14 cellular contexts compared by ENCODE assay signal in the genomic region with DNA sequence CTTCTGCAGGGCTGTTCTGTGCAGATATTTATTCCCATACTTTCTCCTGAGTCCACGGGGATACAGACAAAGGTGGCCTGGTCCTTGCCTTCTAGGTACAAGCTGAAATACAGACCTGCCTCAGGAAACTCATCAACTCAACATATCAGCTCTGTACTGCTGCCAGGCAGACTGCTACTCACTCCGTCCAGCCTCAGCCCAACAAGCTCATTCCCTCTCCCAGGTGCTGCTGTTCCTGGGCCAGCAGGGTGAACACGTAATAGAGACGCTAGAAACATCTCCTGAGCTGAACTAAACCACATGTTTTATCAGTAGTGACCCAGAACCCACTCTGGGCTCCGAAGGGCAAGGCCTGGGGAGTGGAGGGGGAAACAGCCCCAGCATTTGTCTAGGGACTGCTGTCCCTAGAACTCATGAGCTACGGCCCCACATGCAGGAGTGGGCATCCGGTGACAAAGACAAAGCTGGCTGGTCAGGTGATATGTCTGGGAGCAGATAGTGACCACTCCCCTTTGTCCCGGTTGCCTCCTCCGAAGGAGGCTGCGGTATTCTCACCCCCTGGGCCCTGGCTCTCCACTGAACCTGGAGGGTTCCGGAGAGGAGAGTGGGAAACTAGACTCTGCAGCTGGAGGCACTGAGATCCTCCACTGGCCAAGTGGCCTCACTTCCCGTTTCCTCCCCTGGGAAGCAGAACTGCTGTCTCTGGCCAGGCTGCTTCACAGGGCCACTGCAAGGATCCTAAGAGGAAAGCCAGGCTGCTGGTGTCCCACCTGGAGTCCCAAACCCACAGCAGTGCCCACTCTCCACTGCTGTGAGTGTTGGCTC.
DNase-seq lines count a peak whose midpoint lies in the region; ATAC-seq, FAIRE-seq and TF ChIP-seq lines count a peak whose summit lies in the region.
"Had no signal": no experiment of that assay in that cellular context is flagged by ENCODE, and none has a peak within 500 bp of the region (broad histone marks: within the 10 kb centered on the region; RNA-seq: fewer than 3 reads in every experiment).

No MANE protein-coding gene starts in this region.

- H3K36me3 Mint-ChIP-seq in T-helper 2 cell treated with Interferon-gamma antibody and Interleukin-4, amounts not matched to agents 5 μg/mL and 100 μg/mL, for 36 hours (ENCODE audit: low read depth): peaks cover 3% of the 10 kb centered on the region
- no peaks in the 10 kb centered on the region; a peak in 2 of 7 replicates for H3K36me3 Mint-ChIP-seq in H9 (ENCODE audit: insufficient read depth in 1 of 3, low read depth in 3 of 3)

- no peak for TF ChIP-seq POLR2A in GM12878 (IDR thresholded peaks at IDR 0.05; ENCODE audit: low read depth, low read length)
- TF ChIP-seq POLR2A in testis (IDR thresholded peaks at IDR 0.05): no peak

- H3K4me1 ChIP-seq in GM12878 (ENCODE audit: control insufficient read depth, insufficient read depth, low read length) (peaks cover 25% of the 10 kb centered on the region), testis (peaks cover 76% of the 10 kb centered on the region), H9 (ENCODE audit: insufficient read depth, low read length) (peaks cover 3% of the 10 kb centered on the region; the same call in 1 of the 2 replicates)
- H3K4me1 ChIP-seq: SJSA1 had no signal

- peak overlapping the region; percentile 6 for H3K27ac Mint-ChIP-seq in T-helper 2 cell treated with Interferon-gamma antibody and Interleukin-4, amounts not matched to agents 5 μg/mL and 100 μg/mL, for 36 hours
- peak overlapping the region in 1 of 3 experiments; percentile 6; a peak in 2 of 7 replicates for H3K27ac Mint-ChIP-seq in H9
- H3K27ac Mint-ChIP-seq: stimulated activated naive CD8-positive, alpha-beta T cell treated with anti-CD3 and anti-CD28 coated beads, Interleukin-15, amount 100 ng/mL, for 72 hours had no signal

- no peak overlapping the region for H3K18ac ChIP-seq in H9 (ENCODE audit: insufficient read length, low read depth, low read length)

- CTCF ChIA-PET in GM12878 (lab: Yijun Ruan, JAX): interaction anchor here (0.9 to 5.9 kb wide), 4 partner anchors 54 to 118 kb away, joined by 3 to 44 read pairs (median 6); no protein-coding TSS in a partner anchor

- POLR2A ChIA-PET in GM12878 (lab: Charles Lee): interaction anchor here (1.4 kb wide), 1 partner anchor 13 kb away, joined by 3 read pairs; no protein-coding TSS in a partner anchor

- DNase-seq in T-helper 2 cell treated with Interferon-gamma antibody and Interleukin-4, amounts not matched to agents 5 μg/mL and 100 μg/mL, for 36 hours (ENCODE audit: low spot score): no peak
- no peak for DNase-seq in T-helper 2 cell
- no peak for DNase-seq in GM12878 (ENCODE audit: low read depth, low spot score)
- peak; percentile 65 for DNase-seq in left kidney (ENCODE audit: low read depth, low spot score)
- no peak for DNase-seq in testis
- no peak for DNase-seq in H9
- no peak for DNase-seq in NCI-H2081 treated with DMSO at 0.1 percent for 48 hours (lab: John Stamatoyannopoulos, UW)
- DNase-seq: 8988T; mesenchymal stem cell; NCI-H2081; stimulated activated naive CD8-positive, alpha-beta T cell treated with anti-CD3 and anti-CD28 coated beads, Interleukin-15, amount 100 ng/mL, for 72 hours had no signal

- no peaks in the 10 kb centered on the region for H3K9me3 Mint-ChIP-seq in T-helper 2 cell treated with Interferon-gamma antibody and Interleukin-4, amounts not matched to agents 5 μg/mL and 100 μg/mL, for 36 hours
- H3K9me3 Mint-ChIP-seq in H9: no peaks in the 10 kb centered on the region
- H3K9me3 Mint-ChIP-seq: stimulated activated naive CD8-positive, alpha-beta T cell treated with anti-CD3 and anti-CD28 coated beads, Interleukin-15, amount 100 ng/mL, for 72 hours had no signal

- H2BK15ac ChIP-seq in H9 (ENCODE audit: low read depth, low read length): no peak overlapping the region

- H2BK12ac ChIP-seq in H9 (ENCODE audit: insufficient read length, low read depth, low read length): no peak overlapping the region

- H4K8ac ChIP-seq in H9 (replicated peaks; ENCODE audit: insufficient read length, low read depth, low read length): no peak overlapping the region

- no peak overlapping the region for H2BK120ac ChIP-seq in H9 (ENCODE audit: low read depth, low read length, poor library complexity, severe bottlenecking)

- H3K4ac ChIP-seq in H9 (ENCODE audit: low read depth, low read length): no peak overlapping the region

- peaks cover 19% of the 10 kb centered on the region for H3K4me1 Mint-ChIP-seq in T-helper 2 cell treated with Interferon-gamma antibody and Interleukin-4, amounts not matched to agents 5 μg/mL and 100 μg/mL, for 36 hours (ENCODE audit: low read depth)
- peaks cover 28 to 35% of the 10 kb centered on the region in 2 experiments for H3K4me1 Mint-ChIP-seq in H9

- ATAC-seq in GM12878 (no peak), HG03108 (IDR thresholded peaks at IDR 0.05; ENCODE audit: unreplicated experiment) (no peak)

- SMC1A ChIA-PET in GM12878 (lab: Charles Lee; ENCODE audit: uncharacterized antibody, unreplicated experiment): interaction anchor here (0.6 to 4.0 kb wide), 10 partner anchors 11 to 118 kb away, joined by 3 to 16 read pairs (median 3); no protein-coding TSS in a partner anchor

- no peak overlapping the region for H4K91ac ChIP-seq in H9 (ENCODE audit: insufficient read length, low read depth, low read length)

- H2AK5ac ChIP-seq in H9 (ENCODE audit: insufficient read length, low read length): no peak overlapping the region

- H4K5ac ChIP-seq in H9 (ENCODE audit: insufficient read length, low read depth, low read length): no peak overlapping the region

- H3K36me3 ChIP-seq in GM12878 (ENCODE audit: control insufficient read depth in 2 of 2, insufficient read depth in 2 of 2, low read length in 1 of 2) (peaks cover 0 to 10% of the 10 kb centered on the region in 2 experiments; a peak in 2 of 4 replicates), testis (ENCODE audit: low read depth, missing control alignments) (no peaks in the 10 kb centered on the region)
- H3K36me3 ChIP-seq: SJSA1 had no signal

- H3K9ac ChIP-seq in GM12878 (ENCODE audit: control insufficient read depth, insufficient read depth, low read length) (no peak overlapping the region), H9 (ENCODE audit: extremely low read depth, insufficient read length, low read length) (no peak overlapping the region)

- 94% methylated on average over 12 of the region's 12 CpGs for WGBS in GM12878 (ENCODE audit: insufficient coverage, insufficient replicate concordance, low lambda C conversion rate, missing lambda C conversion rate)
- 34 to 63% methylated on average over 12 of the region's 12 CpGs for WGBS in testis, 2 donors
- no CpG with 5 or more reads among the region's 12 CpGs for WGBS in H9 (ENCODE audit: extremely low coverage, insufficient read length, low lambda C conversion rate)

- H3K9me3 ChIP-seq in GM12878 (replicated peaks; ENCODE audit: control insufficient read depth, insufficient read depth, low read length) (no peaks in the 10 kb centered on the region), testis (no peaks in the 10 kb centered on the region), H9 (ENCODE audit: control insufficient read depth, low read depth, low read length) (no peaks in the 10 kb centered on the region)
- H3K9me3 ChIP-seq: SJSA1 had no signal

- in situ Hi-C loops in GM12878 (cut with MboI): no loop called here

- H3K4me2 ChIP-seq in GM12878 (ENCODE audit: control insufficient read depth, insufficient read depth) (no peak overlapping the region), H9 (ENCODE audit: insufficient read depth, insufficient read length, low read length) (no peak overlapping the region)

- intact Hi-C loops in GM12878 (cut with micrococcal nuclease; ENCODE audit: unreplicated experiment) (loop anchor here (5.0 kb wide), 2 partner anchors 89 to 114 kb away; a partner anchor contains a TSS), testis (cut with DNase I; ENCODE audit: low total_unique reads) (loop anchor here (5.0 to 10.0 kb wide), 2 partner anchors 73 to 109 kb away; no protein-coding TSS in a partner anchor)

- no peaks in the 10 kb centered on the region for H3K23me2 ChIP-seq in H9 (ENCODE audit: insufficient read length, low read depth, low read length, poor library complexity, severe bottlenecking)

- H3K56ac ChIP-seq in H9 (ENCODE audit: insufficient read length, low read depth, low read length): no peak overlapping the region

- no peaks in the 10 kb centered on the region; the same call in 1 of the 2 replicates for H3K79me2 ChIP-seq in GM12878 (ENCODE audit: control insufficient read depth, insufficient read depth, low read length)
- no peaks in the 10 kb centered on the region for H3K79me2 ChIP-seq in H9 (ENCODE audit: insufficient read depth, low read length)

- no peak overlapping the region for H3K4me3 Mint-ChIP-seq in T-helper 2 cell treated with Interferon-gamma antibody and Interleukin-4, amounts not matched to agents 5 μg/mL and 100 μg/mL, for 36 hours
- H3K4me3 Mint-ChIP-seq in H9: no peak overlapping the region

- TF ChIP-seq EP300 in GM12878 (IDR thresholded peaks at IDR 0.05; ENCODE audit: borderline replicate concordance in 1 of 2, control insufficient read depth in 1 of 2, low read depth in 2 of 2, low read length in 2 of 2): no peak

- no peaks in the 10 kb centered on the region for H3K79me1 ChIP-seq in H9 (ENCODE audit: insufficient read depth, low read depth, low read length, poor library complexity, severe bottlenecking)

- FAIRE-seq in GM12878 (lab: Jason Lieb, UNC): no peak

- RAD21 ChIA-PET in GM12878 (lab: Charles Lee; ENCODE audit: unreplicated experiment): interaction anchor here (0.7 to 4.4 kb wide), 6 partner anchors 20 to 113 kb away, joined by 3 to 23 read pairs (median 8); no protein-coding TSS in a partner anchor

- no peak overlapping the region for H3T11ph ChIP-seq in H9 (ENCODE audit: low read length)

- H3K27ac ChIP-seq in GM12878 (ENCODE audit: control insufficient read depth, insufficient read depth) (no peak overlapping the region), testis (peak overlapping the region; percentile 38 to 82), H9 (ENCODE audit: insufficient read length, low read depth, low read length) (no peak overlapping the region)
- H3K27ac ChIP-seq: HL-60, SJSA1 had no signal

- H3K4me3 ChIP-seq in GM12878: no peak overlapping the region
- no peak overlapping the region for H3K4me3 ChIP-seq in testis
- H3K4me3 ChIP-seq: SJSA1 had no signal

- H4K20me1 ChIP-seq in GM12878 (ENCODE audit: control insufficient read depth, insufficient read depth): no peaks in the 10 kb centered on the region; the same call in 1 of the 2 replicates
- no peaks in the 10 kb centered on the region for H4K20me1 ChIP-seq in H9 (ENCODE audit: control insufficient read depth, insufficient read depth, insufficient read length)

- H2BK20ac ChIP-seq in H9 (ENCODE audit: low read depth, low read length, poor library complexity, severe bottlenecking): no peak overlapping the region

- no peak for TF ChIP-seq CTCF in GM12878 (IDR thresholded peaks at IDR 0.05 in 2 of 3, conservative IDR thresholded peaks at IDR 0.05 in 1 of 3; ENCODE audit: control insufficient read depth in 2 of 3, extremely low read depth in 1 of 3, insufficient read depth in 1 of 3, low read depth in 3 of 3, low read length in 3 of 3)
- no peak for TF ChIP-seq CTCF in testis (IDR thresholded peaks at IDR 0.05)
- TF ChIP-seq CTCF in H9 (conservative IDR thresholded peaks at IDR 0.05): no peak

- H3K27me3 ChIP-seq in GM12878 (replicated peaks in 1 of 2; ENCODE audit: control insufficient read depth in 2 of 2, insufficient read depth in 2 of 2, low read length in 1 of 2): no peaks in the 10 kb centered on the region
- H3K27me3 ChIP-seq in testis: no peaks in the 10 kb centered on the region
- no peaks in the 10 kb centered on the region for H3K27me3 ChIP-seq in H9 (ENCODE audit: insufficient read depth, low read length)
- H3K27me3 ChIP-seq: SJSA1 had no signal

- no peak overlapping the region; the same call in 1 of the 2 replicates for H3K14ac ChIP-seq in H9 (ENCODE audit: insufficient read depth, low read length)

- H3K23ac ChIP-seq in H9 (ENCODE audit: insufficient read length, low read depth, low read length): no peak overlapping the region

- no peak for TF ChIP-seq RAD21 in GM12878 (IDR thresholded peaks at IDR 0.05; ENCODE audit: insufficient read depth, low read depth, low read length)

- BruUV-seq in GM12878 (replicated peaks; lab: Mats Ljungman, UMichigan): no TSS peak

- no peak overlapping the region for H2AFZ ChIP-seq in GM12878 (ENCODE audit: control insufficient read depth, low read depth, low read length)
- no peak overlapping the region for H2AFZ ChIP-seq in H9 (ENCODE audit: low read length)

- H2BK5ac ChIP-seq in H9 (ENCODE audit: insufficient read length, low read length): no peak overlapping the region

- H3K27me3 Mint-ChIP-seq in T-helper 2 cell treated with Interferon-gamma antibody and Interleukin-4, amounts not matched to agents 5 μg/mL and 100 μg/mL, for 36 hours (ENCODE audit: low read depth): no peaks in the 10 kb centered on the region
- H3K27me3 Mint-ChIP-seq in H9 (ENCODE audit: low read depth): peaks cover 1% of the 10 kb centered on the region; the same call in 1 of the 2 replicates
- H3K27me3 Mint-ChIP-seq: stimulated activated naive CD8-positive, alpha-beta T cell treated with anti-CD3 and anti-CD28 coated beads, Interleukin-15, amount 100 ng/mL, for 72 hours had no signal

Comparison
In these comparisons a context has a peak if more than half of its experiments do, and no peak if none do; other contexts are left out.
1. H3K27ac ChIP-seq: peak in testis (2 of 2); none in GM12878 (single experiment) and H9 (single experiment).